25 cellular contexts compared by ENCODE assay signal in genomic region chr4:10276152-10276551, GRCh38.
"Had no signal": no experiment of that assay in that cellular context is flagged by ENCODE, and none has a peak within 500 bp of the region (broad histone marks: within the 10 kb centered on the region; RNA-seq: fewer than 3 reads in every experiment).

No MANE protein-coding gene starts in this region.

- FAIRE-seq: TTC549 had no signal

- H3K27ac Mint-ChIP-seq: activated B cell treated with CpG ODN at 0.5 μM for 24 hours; activated CD4-positive, alpha-beta memory T cell treated with anti-CD3 and anti-CD28 coated beads for 36 hours; activated CD4-positive, alpha-beta T cell treated with anti-CD3 and anti-CD28 coated beads, Interleukin-2, amount 10 ng/mL, durations not matched to agents 7 days and 5 days; activated naive CD8-positive, alpha-beta T cell treated with anti-CD3 and anti-CD28 coated beads, Interleukin-2, amount 10 ng/mL, durations not matched to agents 7 days and 5 days; activated T-cell treated with anti-CD3 and anti-CD28 coated beads, Interleukin-2, amount 50 U/mL, for 72 hours; T-cell had no signal

- H3K4me1 Mint-ChIP-seq: activated B cell treated with CpG ODN at 0.5 μM for 24 hours; activated CD4-positive, alpha-beta T cell treated with anti-CD3 and anti-CD28 coated beads, Interleukin-2, amount 10 ng/mL, durations not matched to agents 7 days and 5 days; activated naive CD8-positive, alpha-beta T cell treated with anti-CD3 and anti-CD28 coated beads, Interleukin-2, amount 10 ng/mL, durations not matched to agents 7 days and 5 days; central memory CD8-positive, alpha-beta T cell; T-cell had no signal

- H3K4me3 Mint-ChIP-seq: activated B cell treated with CpG ODN at 0.5 μM for 24 hours; activated CD4-positive, alpha-beta memory T cell treated with anti-CD3 and anti-CD28 coated beads for 36 hours; activated CD4-positive, alpha-beta T cell treated with anti-CD3 and anti-CD28 coated beads, Interleukin-2, amount 10 ng/mL, durations not matched to agents 7 days and 5 days; activated naive CD8-positive, alpha-beta T cell treated with anti-CD3 and anti-CD28 coated beads, Interleukin-2, amount 10 ng/mL, durations not matched to agents 7 days and 5 days; activated T-cell treated with anti-CD3 and anti-CD28 coated beads, Interleukin-2, amount 50 U/mL, for 72 hours; central memory CD8-positive, alpha-beta T cell; T-cell had no signal

- H3K36me3 ChIP-seq: adrenal gland had no signal

- DNase-seq: activated B cell treated with CpG ODN at 0.5 μM for 24 hours; activated CD4-positive, alpha-beta memory T cell treated with anti-CD3 and anti-CD28 coated beads for 36 hours; activated CD4-positive, alpha-beta T cell treated with anti-CD3 and anti-CD28 coated beads, Interleukin-2, amount 10 ng/mL, durations not matched to agents 7 days and 5 days; activated CD8-positive, alpha-beta memory T cell treated with anti-CD3 and anti-CD28 coated beads for 24 hours; activated naive CD4-positive, alpha-beta T cell treated with anti-CD3 and anti-CD28 coated beads, Interleukin-2, amount 50 U/mL, for 16 hours; activated naive CD8-positive, alpha-beta T cell treated with anti-CD3 and anti-CD28 coated beads, Interleukin-2, amount 10 ng/mL, durations not matched to agents 7 days and 5 days; activated T-cell treated with anti-CD3 and anti-CD28 coated beads, Interleukin-2, amount 50 U/mL, for 72 hours; adrenal gland; anterior cingulate cortex; body of pancreas; Kasumi-1; NCI-H1048; NCI-H2029; NCI-H2107; NCI-H2171 treated with DMSO at 0.1 percent for 48 hours; NCI-H226; NCI-H510A; NCI-H69; PC-3; SIG-M5; T-cell; T-helper 2 cell; T1000 had no signal

- ATAC-seq: body of pancreas, PC-3, T-cell had no signal

- H3K9me3 ChIP-seq: adrenal gland, body of pancreas had no signal

- H3K36me3 Mint-ChIP-seq: activated CD4-positive, alpha-beta memory T cell treated with anti-CD3 and anti-CD28 coated beads for 36 hours; activated naive CD8-positive, alpha-beta T cell treated with anti-CD3 and anti-CD28 coated beads, Interleukin-2, amount 10 ng/mL, durations not matched to agents 7 days and 5 days; T-cell had no signal

- H3K4me1 ChIP-seq: adrenal gland, body of pancreas had no signal

- H3K27me3 ChIP-seq: adrenal gland, body of pancreas had no signal

- H3K4me3 ChIP-seq: adrenal gland, body of pancreas had no signal

- H3K9me3 Mint-ChIP-seq: activated B cell treated with CpG ODN at 0.5 μM for 24 hours; activated CD4-positive, alpha-beta memory T cell treated with anti-CD3 and anti-CD28 coated beads for 36 hours; activated CD4-positive, alpha-beta T cell treated with anti-CD3 and anti-CD28 coated beads, Interleukin-2, amount 10 ng/mL, durations not matched to agents 7 days and 5 days; activated T-cell treated with anti-CD3 and anti-CD28 coated beads, Interleukin-2, amount 50 U/mL, for 72 hours; central memory CD8-positive, alpha-beta T cell; T-cell had no signal

- H3K27ac ChIP-seq: adrenal gland, body of pancreas had no signal
